Comparison of ENCODE assay signal across 16 cellular contexts in genomic region chr4:71300362-71300761, GRCh38. TPM values are rescaled to one million over a fixed set of nuclear protein-coding genes. Genes with fewer than 3 reads are reported as not detected.
DNase-seq lines count a peak whose midpoint lies in the region; ATAC-seq and TF ChIP-seq lines count a peak whose summit lies in the region.
"Had no signal": no experiment of that assay in that cellular context is flagged by ENCODE, and none has a peak within 500 bp of the region (broad histone marks: within the 10 kb centered on the region; RNA-seq: fewer than 3 reads in every experiment).

No MANE protein-coding gene starts in this region.

- H3K4me3 ChIP-seq in cardiac muscle cell (no peak overlapping the region), right atrium auricular region (no peak overlapping the region), RWPE2 (ENCODE audit: severe bottlenecking) (no peak overlapping the region), upper lobe of left lung (no peak overlapping the region)
- no peak overlapping the region for H3K4me3 ChIP-seq in CD4-positive, alpha-beta memory T cell (ENCODE audit: low read length in 2 of 2)
- H3K4me3 ChIP-seq: A549; BLaER1 treated with 17β-estradiol and CSF1 and Interleukin-3, amounts not matched to agents 10 nM and 100 nM; HAP-1 had no signal

- no peaks in the 10 kb centered on the region for H3K9me3 Mint-ChIP-seq in neural crest cell
- H3K9me3 Mint-ChIP-seq in CD4-positive, alpha-beta memory T cell = no peaks in the 10 kb centered on the region
- H3K9me3 Mint-ChIP-seq: CD8-positive, alpha-beta memory T cell had no signal

- H3K9me3 ChIP-seq in cardiac muscle cell (ENCODE audit: low read depth) (no peaks in the 10 kb centered on the region), right atrium auricular region (no peaks in the 10 kb centered on the region), RWPE2 (ENCODE audit: severe bottlenecking) (no peaks in the 10 kb centered on the region), upper lobe of left lung (no peaks in the 10 kb centered on the region)
- no peaks in the 10 kb centered on the region for H3K9me3 ChIP-seq in CD4-positive, alpha-beta memory T cell (ENCODE audit: control insufficient read depth in 1 of 2, low read length in 2 of 2)
- H3K9me3 ChIP-seq: A549; BLaER1 treated with 17β-estradiol and CSF1 and Interleukin-3, amounts not matched to agents 10 nM and 100 nM; HAP-1 had no signal

- no peaks in the 10 kb centered on the region for H3K27me3 ChIP-seq in cardiac muscle cell
- no peaks in the 10 kb centered on the region for H3K27me3 ChIP-seq in right atrium auricular region
- H3K27me3 ChIP-seq in RWPE2 (ENCODE audit: insufficient read depth, poor library complexity, severe bottlenecking) = no peaks in the 10 kb centered on the region
- no peaks in the 10 kb centered on the region for H3K27me3 ChIP-seq in upper lobe of left lung
- no peaks in the 10 kb centered on the region for H3K27me3 ChIP-seq in CD4-positive, alpha-beta memory T cell (ENCODE audit: insufficient read depth, low read length)
- H3K27me3 ChIP-seq: BLaER1 treated with 17β-estradiol and CSF1 and Interleukin-3, amounts not matched to agents 10 nM and 100 nM had no signal

- no peak overlapping the region for H3K4me3 Mint-ChIP-seq in neural crest cell
- no peak overlapping the region for H3K4me3 Mint-ChIP-seq in CD4-positive, alpha-beta memory T cell
- H3K4me3 Mint-ChIP-seq: CD8-positive, alpha-beta memory T cell had no signal

- H3K27me3 Mint-ChIP-seq in neural crest cell (ENCODE audit: low read depth) = no peaks in the 10 kb centered on the region
- peaks cover 0 to 3% of the 10 kb centered on the region in 2 donors for H3K27me3 Mint-ChIP-seq in CD4-positive, alpha-beta memory T cell
- H3K27me3 Mint-ChIP-seq: CD8-positive, alpha-beta memory T cell had no signal

- H3K4me1 ChIP-seq in cardiac muscle cell (ENCODE audit: low read depth) (peaks cover 12% of the 10 kb centered on the region), right atrium auricular region (peaks cover 0 to 8% of the 10 kb centered on the region in 2 donors), RWPE2 (ENCODE audit: insufficient read depth, poor library complexity, severe bottlenecking) (no peaks in the 10 kb centered on the region), upper lobe of left lung (no peaks in the 10 kb centered on the region)
- H3K4me1 ChIP-seq in CD4-positive, alpha-beta memory T cell (ENCODE audit: insufficient read depth, low read length) = no peaks in the 10 kb centered on the region
- H3K4me1 ChIP-seq: BLaER1 treated with 17β-estradiol and CSF1 and Interleukin-3, amounts not matched to agents 10 nM and 100 nM; HAP-1 had no signal

- peak overlapping the region; percentile 91 for H3K27ac Mint-ChIP-seq in neural crest cell (ENCODE audit: unreplicated experiment)
- no peak overlapping the region for H3K27ac Mint-ChIP-seq in CD4-positive, alpha-beta memory T cell

- no peak for TF ChIP-seq POLR2A in upper lobe of left lung (IDR thresholded peaks at IDR 0.05)

- H3K36me3 ChIP-seq in cardiac muscle cell = no peaks in the 10 kb centered on the region
- no peaks in the 10 kb centered on the region for H3K36me3 ChIP-seq in right atrium auricular region
- H3K36me3 ChIP-seq in RWPE2 (ENCODE audit: low read depth) = no peaks in the 10 kb centered on the region
- H3K36me3 ChIP-seq in upper lobe of left lung = no peaks in the 10 kb centered on the region
- no peaks in the 10 kb centered on the region for H3K36me3 ChIP-seq in CD4-positive, alpha-beta memory T cell (ENCODE audit: insufficient read depth, low read length)
- H3K36me3 ChIP-seq: BLaER1 treated with 17β-estradiol and CSF1 and Interleukin-3, amounts not matched to agents 10 nM and 100 nM; HAP-1 had no signal

- TF ChIP-seq CTCF in cardiac muscle cell (IDR thresholded peaks at IDR 0.05; ENCODE audit: low read depth, low read length) (no peak), right atrium auricular region (IDR thresholded peaks at IDR 0.05) (no peak), RWPE2 (IDR thresholded peaks at IDR 0.05; ENCODE audit: poor library complexity, severe bottlenecking) (no peak), neural crest cell (conservative IDR thresholded peaks at IDR 0.05) (no peak), upper lobe of left lung (IDR thresholded peaks at IDR 0.05) (no peak)

- no peak for TF ChIP-seq EP300 in upper lobe of left lung (IDR thresholded peaks at IDR 0.05)

- intact Hi-C loops in CD4-positive, alpha-beta memory T cell (cut with micrococcal nuclease) = no loop called here

- no peaks in the 10 kb centered on the region for H3K36me3 Mint-ChIP-seq in neural crest cell (ENCODE audit: low read depth)
- H3K36me3 Mint-ChIP-seq in CD4-positive, alpha-beta memory T cell = no peaks in the 10 kb centered on the region

- H3K27ac ChIP-seq in cardiac muscle cell (peak overlapping the region; percentile 18), right atrium auricular region (no peak overlapping the region), RWPE2 (ENCODE audit: poor library complexity, severe bottlenecking) (no peak overlapping the region), upper lobe of left lung (no peak overlapping the region)
- H3K27ac ChIP-seq in CD4-positive, alpha-beta memory T cell (ENCODE audit: low read depth, low read length) = no peak overlapping the region
- H3K27ac ChIP-seq: 22Rv1; A549; BLaER1 treated with 17β-estradiol and CSF1 and Interleukin-3, amounts not matched to agents 10 nM and 100 nM had no signal

- POLR2A ChIA-PET in CD4-positive, alpha-beta memory T cell (lab: Charles Lee; ENCODE audit: partially characterized antibody) = no interaction called here

- DNase-seq in cardiac muscle cell (ENCODE audit: low read depth in 1 of 2, low spot score in 1 of 2) (peak in 1 of 2 donors; percentile 77), right atrium auricular region (ENCODE audit: low spot score) (no peak), RWPE2 (ENCODE audit: low spot score) (peak; percentile 34), neural crest cell (ENCODE audit: low read depth, low spot score) (no peak), upper lobe of left lung (peak in 1 of 2 donors; percentile 29), NOMO-1 treated with dmso at 0.1 percent for 144 hours (lab: John Stamatoyannopoulos, UW; ENCODE audit: unreplicated experiment) (no peak)
- no peak for DNase-seq in CD4-positive, alpha-beta memory T cell
- DNase-seq: AML-193; CD8-positive, alpha-beta memory T cell; DMS 273 treated with DMSO at 0.1 percent for 48 hours; GOT3 had no signal

- CTCF ChIA-PET in CD4-positive, alpha-beta memory T cell (lab: Charles Lee; ENCODE audit: partially characterized antibody) = no interaction called here

- no peak for ATAC-seq in RWPE2 (ENCODE audit: low read depth)
- peak; percentile 10 to 24 for ATAC-seq in upper lobe of left lung (ENCODE audit: low FRiP score in 2 of 2)
- ATAC-seq in HG03520 (IDR thresholded peaks at IDR 0.05; ENCODE audit: unreplicated experiment) = no peak
- ATAC-seq: A549 had no signal

- H3K4me1 Mint-ChIP-seq in neural crest cell = peaks cover 18% of the 10 kb centered on the region
- H3K4me1 Mint-ChIP-seq in CD4-positive, alpha-beta memory T cell = peaks cover 0 to 2% (median 0%) of the 10 kb centered on the region in 4 donors

- WGBS in upper lobe of left lung, 2 donors = 91 to 95% methylated on average over 4 to 8 of the region's 8 CpGs

RNA-seq across cellular contexts. Expression of gene SLC4A4, which starts 38.5 kb away (rescaled TPM):
- total RNA-seq in cardiac muscle cell (12.7 and 14.9 TPM in 2 replicates), right atrium auricular region (10 to 100 TPM; 21.7 to 27.3 TPM), neural crest cell (3.9 and 4.0 TPM in 2 replicates), upper lobe of left lung (10 to 100 TPM in 5 of 6 donors, 1 to 10 TPM in 1; 9.2 to 31.4 (median 21.1) TPM)
- polyA plus RNA-seq in cardiac muscle cell = 13.9 and 31.5 TPM in 2 replicates
- total RNA-seq in CD4-positive, alpha-beta memory T cell = 1 to 10 TPM in 1 of 2 experiments, under 1 TPM in 1; 0.78 to 1.3 TPM
- 1 to 10 TPM in 1 of 2 donors, under 1 TPM in 1; 0.12 to 1.4 TPM for polyA plus RNA-seq in CD4-positive, alpha-beta memory T cell

Comparison
In these comparisons a context has a peak if more than half of its experiments do, and no peak if none do; other contexts are left out.
1. ATAC-seq: peak in upper lobe of left lung (2 of 2); none in RWPE2 (single experiment) and HG03520 (single experiment).